In genomic region chr6:13229205-13230085, GRCh38 we compare ENCODE assay signal across 9 cellular contexts.
A peak's percentile ranks its signal among the peaks of the same experiment; 100 is the strongest.
DNase-seq lines count a peak whose midpoint lies in the region; ATAC-seq and TF ChIP-seq lines count a peak whose summit lies in the region.
"Had no signal": no experiment of that assay in that cellular context is flagged by ENCODE, and none has a peak within 500 bp of the region (broad histone marks: within the 10 kb centered on the region; RNA-seq: fewer than 3 reads in every experiment).

No MANE protein-coding gene starts in this region.

- intact Hi-C loops in activated CD4-positive, alpha-beta T cell treated with anti-CD3 and anti-CD28 coated beads for 36 hours (cut with DNase I, micrococcal nuclease) = no loop called here

- peak; percentile 44 for DNase-seq in activated CD4-positive, alpha-beta T cell treated with anti-CD3 and anti-CD28 coated beads for 36 hours
- no peak for DNase-seq in activated CD4-positive, alpha-beta T cell treated with anti-CD3 and anti-CD28 coated beads, Interleukin-2, amount 50 U/mL, for 4 hours
- DNase-seq in Karpas-422 = peak; percentile 76
- DNase-seq in central memory CD8-positive, alpha-beta T cell (ENCODE audit: low spot score in 2 of 2) = peak; percentile 17 to 38
- DNase-seq in HFFc6 = no peak
- DNase-seq in HCEC 1CT = no peak
- DNase-seq in putamen (ENCODE audit: low spot score) = no peak

- no peak overlapping the region for H3K4me2 ChIP-seq in Karpas-422 (ENCODE audit: low read depth, low read length, poor library complexity, severe bottlenecking)

- H3K4me1 ChIP-seq in Karpas-422 (ENCODE audit: low read length) = peaks cover 12% of the 10 kb centered on the region

- no peak overlapping the region for H3K4me3 ChIP-seq in Karpas-422 (ENCODE audit: low read length)

- H3K79me2 ChIP-seq in Karpas-422 (ENCODE audit: low read length) = no peaks in the 10 kb centered on the region

- H3K9ac ChIP-seq in Karpas-422 (ENCODE audit: low read length) = no peak overlapping the region

- no peak overlapping the region for H3K4me3 Mint-ChIP-seq in activated CD4-positive, alpha-beta T cell treated with anti-CD3 and anti-CD28 coated beads for 36 hours
- peak overlapping the region; percentile 76 for H3K4me3 Mint-ChIP-seq in central memory CD8-positive, alpha-beta T cell
- no peak overlapping the region for H3K4me3 Mint-ChIP-seq in HFFc6

- CTCF ChIA-PET in activated CD4-positive, alpha-beta T cell treated with anti-CD3 and anti-CD28 coated beads for 36 hours (lab: Charles Lee) = interaction anchor here (0.6 to 0.7 kb wide), 2 partner anchors 572 to 1687 kb away, joined by 3 read pairs; no protein-coding TSS in a partner anchor

- peaks cover 11% of the 10 kb centered on the region for H3K4me1 Mint-ChIP-seq in activated CD4-positive, alpha-beta T cell treated with anti-CD3 and anti-CD28 coated beads for 36 hours
- H3K4me1 Mint-ChIP-seq in central memory CD8-positive, alpha-beta T cell = peaks cover 11% of the 10 kb centered on the region
- H3K4me1 Mint-ChIP-seq in HFFc6 (ENCODE audit: low read depth) = peaks cover 26% of the 10 kb centered on the region
- H3K4me1 Mint-ChIP-seq: brain had no signal

- no peak overlapping the region for H3K27ac ChIP-seq in Karpas-422 (ENCODE audit: low read length)

- no peak overlapping the region for H3K27ac Mint-ChIP-seq in activated CD4-positive, alpha-beta T cell treated with anti-CD3 and anti-CD28 coated beads for 36 hours
- peak overlapping the region; percentile 32 for H3K27ac Mint-ChIP-seq in central memory CD8-positive, alpha-beta T cell (ENCODE audit: low read depth)
- no peak overlapping the region for H3K27ac Mint-ChIP-seq in HFFc6

- ATAC-seq in activated CD4-positive, alpha-beta T cell treated with anti-CD3 and anti-CD28 coated beads for 36 hours = peak; percentile 91
- peak; percentile 76 for ATAC-seq in GM21717 (IDR thresholded peaks at IDR 0.05; ENCODE audit: unreplicated experiment)
- peak; percentile 91 for ATAC-seq in central memory CD8-positive, alpha-beta T cell (replicated peaks; ENCODE audit: extremely low read depth, poor library complexity, severe bottlenecking)

- H3K9me2 ChIP-seq in Karpas-422 (replicated peaks; ENCODE audit: insufficient read depth, low read length) = no peaks in the 10 kb centered on the region

- no peaks in the 10 kb centered on the region for H3K27me3 Mint-ChIP-seq in activated CD4-positive, alpha-beta T cell treated with anti-CD3 and anti-CD28 coated beads for 36 hours
- H3K27me3 Mint-ChIP-seq in central memory CD8-positive, alpha-beta T cell = peaks cover 32% of the 10 kb centered on the region
- H3K27me3 Mint-ChIP-seq in HFFc6 (ENCODE audit: insufficient read depth) = peaks cover 4% of the 10 kb centered on the region; the same call in 1 of the 2 replicates
- H3K27me3 Mint-ChIP-seq: brain had no signal

- H2AFZ ChIP-seq in Karpas-422 (ENCODE audit: low read length) = no peak overlapping the region

- H4K20me1 ChIP-seq in Karpas-422 (ENCODE audit: insufficient read depth, low read depth, low read length) = no peaks in the 10 kb centered on the region

- no peaks in the 10 kb centered on the region for H3K27me3 ChIP-seq in Karpas-422 (ENCODE audit: low read length)

- H3K9me3 Mint-ChIP-seq in activated CD4-positive, alpha-beta T cell treated with anti-CD3 and anti-CD28 coated beads for 36 hours (ENCODE audit: low read depth) = no peaks in the 10 kb centered on the region
- H3K9me3 Mint-ChIP-seq in central memory CD8-positive, alpha-beta T cell = no peaks in the 10 kb centered on the region
- H3K9me3 Mint-ChIP-seq in HFFc6 = no peaks in the 10 kb centered on the region

- H3K9me3 ChIP-seq in Karpas-422 (ENCODE audit: low read length) = no peaks in the 10 kb centered on the region

- TF ChIP-seq CTCF in HFFc6 (IDR thresholded peaks at IDR 0.05) = no peak; the same call in 1 of the 2 replicates

- H3K36me3 Mint-ChIP-seq in activated CD4-positive, alpha-beta T cell treated with anti-CD3 and anti-CD28 coated beads for 36 hours (ENCODE audit: low read depth) = no peaks in the 10 kb centered on the region
- H3K36me3 Mint-ChIP-seq in central memory CD8-positive, alpha-beta T cell (ENCODE audit: insufficient read depth) = peaks cover 3% of the 10 kb centered on the region
- peaks cover 6% of the 10 kb centered on the region; the same call in 1 of the 2 replicates for H3K36me3 Mint-ChIP-seq in HFFc6 (ENCODE audit: low read depth)

- H3K36me3 ChIP-seq in Karpas-422 (ENCODE audit: insufficient read depth, low read length) = no peaks in the 10 kb centered on the region

- POLR2A ChIA-PET in activated CD4-positive, alpha-beta T cell treated with anti-CD3 and anti-CD28 coated beads for 36 hours (lab: Charles Lee) = no interaction called here

Comparison
In these comparisons a context has a peak if more than half of its experiments do, and no peak if none do; other contexts are left out.
1. DNase-seq: peak in activated CD4-positive, alpha-beta T cell treated with anti-CD3 and anti-CD28 coated beads for 36 hours (single experiment), Karpas-422 (single experiment) and central memory CD8-positive, alpha-beta T cell (2 of 2); none in activated CD4-positive, alpha-beta T cell treated with anti-CD3 and anti-CD28 coated beads, Interleukin-2, amount 50 U/mL, for 4 hours (0 of 2), HFFc6 (single experiment), HCEC 1CT (single experiment) and putamen (single experiment).
2. Peak in every context shown above with its lines, with median percentiles within 50 percentile points of each other: ATAC-seq.